Comparison of ENCODE assay signal across 17 cellular contexts in the genomic region with DNA sequence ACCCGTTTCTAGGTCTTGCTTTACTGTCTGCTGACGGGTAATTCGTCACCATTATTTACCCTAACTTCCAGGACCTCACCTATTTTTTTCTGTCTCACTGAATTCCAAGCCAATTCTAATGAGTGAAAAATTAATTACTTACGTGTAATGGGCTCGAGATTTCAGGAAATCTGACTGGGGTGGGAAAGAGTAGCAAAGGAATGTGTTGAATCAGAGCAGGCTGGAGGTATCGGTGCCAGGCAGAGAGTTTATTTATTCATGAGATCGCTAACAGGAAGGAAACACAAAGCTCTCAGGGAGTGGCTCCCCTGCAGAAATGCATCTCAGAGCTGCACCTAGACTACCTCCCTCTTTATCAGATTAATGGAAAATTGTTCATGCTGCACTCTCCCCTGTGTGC. TPM values are rescaled to one million over a fixed set of nuclear protein-coding genes. Genes with fewer than 3 reads are reported as not detected.
DNase-seq lines count a peak whose midpoint lies in the region; TF ChIP-seq lines count a peak whose summit lies in the region.
"Had no signal": no experiment of that assay in that cellular context is flagged by ENCODE, and none has a peak within 500 bp of the region (broad histone marks: within the 10 kb centered on the region; RNA-seq: fewer than 3 reads in every experiment).

No MANE protein-coding gene starts in this region.

- H3K79me2 ChIP-seq in MM.1S (ENCODE audit: low read length), result no peaks in the 10 kb centered on the region

- peak; percentile 9 for DNase-seq in SIG-M5 treated with dmso at 0.1 percent for 504 hours (lab: John Stamatoyannopoulos, UW; ENCODE audit: unreplicated experiment)
- no peak for DNase-seq in SIG-M5 (lab: John Stamatoyannopoulos, UW)
- DNase-seq in kidney tubule cell (ENCODE audit: low spot score), result peak; percentile 84
- no peak for DNase-seq in type B pancreatic cell (ENCODE audit: extremely low spot score, unreplicated experiment)
- DNase-seq in NCI-H1105 (lab: John Stamatoyannopoulos, UW), result no peak
- no peak for DNase-seq in MM.1S
- no peak for DNase-seq in substantia nigra (lab: John Stamatoyannopoulos, UW)
- DNase-seq: activated B cell treated with CpG ODN at 0.5 μM for 24 hours; activated CD8-positive, alpha-beta memory T cell treated with anti-CD3 and anti-CD28 coated beads, Interleukin-2, amount 50 U/mL, for 4 hours; activated naive CD8-positive, alpha-beta T cell treated with anti-CD3 and anti-CD28 coated beads, Interleukin-2, amount 10 ng/mL, durations not matched to agents 7 days and 5 days; DMS 273 treated with DMSO at 0.1 percent for 48 hours; Karpas-422; natural killer cell; NCI-H2081 treated with DMSO at 0.1 percent for 48 hours; stimulated activated CD4-positive, alpha-beta T cell treated with anti-CD3 and anti-CD28 coated beads, Interleukin-12 subunit alpha, Interleukin-12 subunit beta, amount 100 ng/mL, for 4 hours; thyroid gland had no signal

- no peaks in the 10 kb centered on the region for H4K20me1 ChIP-seq in MM.1S (ENCODE audit: insufficient read depth, low read length)

- no peaks in the 10 kb centered on the region for H3K9me3 Mint-ChIP-seq in type B pancreatic cell
- H3K9me3 Mint-ChIP-seq: activated B cell treated with CpG ODN at 0.5 μM for 24 hours; activated naive CD8-positive, alpha-beta T cell treated with anti-CD3 and anti-CD28 coated beads, Interleukin-2, amount 10 ng/mL, durations not matched to agents 7 days and 5 days; natural killer cell had no signal

- peak overlapping the region; percentile 76 for H3K4me3 Mint-ChIP-seq in type B pancreatic cell
- H3K4me3 Mint-ChIP-seq: activated B cell treated with CpG ODN at 0.5 μM for 24 hours; activated naive CD8-positive, alpha-beta T cell treated with anti-CD3 and anti-CD28 coated beads, Interleukin-2, amount 10 ng/mL, durations not matched to agents 7 days and 5 days; natural killer cell had no signal

- H3K4me1 Mint-ChIP-seq in type B pancreatic cell (ENCODE audit: unreplicated experiment), result peaks cover 18% of the 10 kb centered on the region

- H3K4me2 ChIP-seq in MM.1S (ENCODE audit: low read depth, low read length), result no peak overlapping the region

- no peaks in the 10 kb centered on the region for H3F3A ChIP-seq in MM.1S (ENCODE audit: insufficient read depth, low read length)

- H3K9ac ChIP-seq in MM.1S (ENCODE audit: low read length), result no peak overlapping the region

- H2AFZ ChIP-seq in MM.1S (ENCODE audit: low read length), result no peak overlapping the region

- no peaks in the 10 kb centered on the region for H3K4me1 ChIP-seq in MM.1S (ENCODE audit: low read length)

- H3K27me3 ChIP-seq in MM.1S (replicated peaks; ENCODE audit: insufficient read depth, low read length), result no peaks in the 10 kb centered on the region; the same call in 1 of the 2 replicates
- H3K27me3 ChIP-seq: thyroid gland had no signal

- peak overlapping the region; percentile 5; the same call in 1 of the 2 replicates for H3K27ac ChIP-seq in VCaP
- no peak overlapping the region for H3K27ac ChIP-seq in MM.1S (ENCODE audit: low read length)
- no peak overlapping the region for H3K27ac ChIP-seq in substantia nigra (ENCODE audit: low read depth, low read length, poor library complexity, severe bottlenecking)
- H3K27ac ChIP-seq: thyroid gland had no signal

- peak overlapping the region; percentile 81 for H3K27ac Mint-ChIP-seq in type B pancreatic cell
- H3K27ac Mint-ChIP-seq: activated B cell treated with CpG ODN at 0.5 μM for 24 hours; activated naive CD8-positive, alpha-beta T cell treated with anti-CD3 and anti-CD28 coated beads, Interleukin-2, amount 10 ng/mL, durations not matched to agents 7 days and 5 days; natural killer cell had no signal

- H3K4me3 ChIP-seq in MM.1S (ENCODE audit: low read length), result no peak overlapping the region
- H3K4me3 ChIP-seq: thyroid gland had no signal

- H3K27me3 Mint-ChIP-seq in type B pancreatic cell, result peaks cover 13% of the 10 kb centered on the region

- H3K36me3 Mint-ChIP-seq in type B pancreatic cell, result no peaks in the 10 kb centered on the region
- H3K36me3 Mint-ChIP-seq: activated naive CD8-positive, alpha-beta T cell treated with anti-CD3 and anti-CD28 coated beads, Interleukin-2, amount 10 ng/mL, durations not matched to agents 7 days and 5 days; natural killer cell had no signal

- no peaks in the 10 kb centered on the region for H3K36me3 ChIP-seq in MM.1S (replicated peaks; ENCODE audit: insufficient read depth, low read length)
- H3K36me3 ChIP-seq: thyroid gland had no signal

- TF ChIP-seq CTCF in VCaP (conservative IDR thresholded peaks at IDR 0.05) (no peak), type B pancreatic cell (conservative IDR thresholded peaks at IDR 0.05) (no peak), MM.1S (IDR thresholded peaks at IDR 0.05; ENCODE audit: low read length) (no peak)

- no peaks in the 10 kb centered on the region for H3K9me3 ChIP-seq in MM.1S (replicated peaks; ENCODE audit: insufficient read depth, low read length)
- H3K9me3 ChIP-seq: thyroid gland had no signal

- no peaks in the 10 kb centered on the region for H3K9me2 ChIP-seq in MM.1S (replicated peaks; ENCODE audit: insufficient read depth, low read length)

RNA-seq across cellular contexts. Expression of gene DIP2C, which starts 4.0 kb away (rescaled TPM):
- 22.6 and 23.1 TPM in 2 replicates for total RNA-seq in type B pancreatic cell (ENCODE audit: low replicate concordance)

Comparison
In these comparisons a context has a peak if more than half of its experiments do, and no peak if none do; other contexts are left out.
1. DNase-seq: peak in SIG-M5 treated with dmso at 0.1 percent for 504 hours (single experiment) and kidney tubule cell (single experiment); none in SIG-M5 (single experiment), type B pancreatic cell (single experiment), NCI-H1105 (single experiment), MM.1S (single experiment) and substantia nigra (0 of 49).